ENCODE assay signal across 14 cellular contexts in the genomic region with DNA sequence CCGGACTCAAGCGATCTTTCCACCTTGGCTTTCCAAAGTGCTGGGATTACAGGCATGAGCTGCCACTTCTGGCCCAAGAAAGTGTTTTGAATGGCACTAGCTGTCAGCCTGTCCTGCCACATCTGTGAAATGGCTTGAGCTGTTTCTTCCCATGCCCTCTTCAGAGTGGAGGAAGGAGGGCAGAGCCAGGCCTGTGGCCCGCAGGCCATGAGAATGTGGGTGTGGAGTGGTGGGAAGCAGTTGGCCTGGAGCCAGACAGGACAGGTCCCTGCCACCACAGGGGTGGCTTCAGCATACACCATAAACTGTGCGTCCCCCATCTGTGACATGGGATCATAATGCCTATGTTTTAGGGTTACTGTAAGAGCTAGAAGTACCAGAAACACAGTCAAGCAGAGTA.
"Had no signal": no experiment of that assay in that cellular context is flagged by ENCODE, and none has a peak within 500 bp of the region (broad histone marks: within the 10 kb centered on the region; RNA-seq: fewer than 3 reads in every experiment).

No MANE protein-coding gene starts in this region.

- H3K27me3 ChIP-seq: brain microvascular endothelial cell, ovary, stomach had no signal

- H3K4me3 Mint-ChIP-seq: activated naive CD8-positive, alpha-beta T cell treated with anti-CD3 and anti-CD28 coated beads for 36 hours had no signal

- H3K4me3 ChIP-seq: ovary, stomach, thoracic aorta had no signal

- FAIRE-seq: endometrium had no signal

- H3K36me3 ChIP-seq: brain microvascular endothelial cell, ovary had no signal

- H3K27me3 Mint-ChIP-seq: activated naive CD8-positive, alpha-beta T cell treated with anti-CD3 and anti-CD28 coated beads for 36 hours; memory B cell had no signal

- H3K27ac Mint-ChIP-seq: activated naive CD8-positive, alpha-beta T cell treated with anti-CD3 and anti-CD28 coated beads for 36 hours had no signal

- H3K9me3 ChIP-seq: ovary, stomach, thoracic aorta had no signal

- H3K9me3 Mint-ChIP-seq: activated naive CD8-positive, alpha-beta T cell treated with anti-CD3 and anti-CD28 coated beads for 36 hours; memory B cell had no signal

- H3K27ac ChIP-seq: brain microvascular endothelial cell, ovary, thoracic aorta had no signal

- DNase-seq: activated CD4-positive, alpha-beta T cell treated with anti-CD3 and anti-CD28 coated beads for 1 hour; activated CD8-positive, alpha-beta memory T cell treated with anti-CD3 and anti-CD28 coated beads for 24 hours; activated naive CD8-positive, alpha-beta T cell treated with anti-CD3 and anti-CD28 coated beads for 36 hours; activated T-cell treated with anti-CD3 and anti-CD28 coated beads, Interleukin-2, amount 50 U/mL, for 1 hour; brain microvascular endothelial cell; cerebellar nuclear complex; ovary; stimulated activated CD4-positive, alpha-beta T cell treated with anti-CD3 and anti-CD28 coated beads, Interleukin-15, amount 100 ng/mL, for 24 hours; stimulated activated CD4-positive, alpha-beta T cell treated with anti-CD3 and anti-CD28 coated beads, Interleukin-4, amount 100 ng/mL, for 24 hours; stomach; T-helper 9 cell had no signal
